ENCODE assay signal across 1 cellular context in the genomic region with DNA sequence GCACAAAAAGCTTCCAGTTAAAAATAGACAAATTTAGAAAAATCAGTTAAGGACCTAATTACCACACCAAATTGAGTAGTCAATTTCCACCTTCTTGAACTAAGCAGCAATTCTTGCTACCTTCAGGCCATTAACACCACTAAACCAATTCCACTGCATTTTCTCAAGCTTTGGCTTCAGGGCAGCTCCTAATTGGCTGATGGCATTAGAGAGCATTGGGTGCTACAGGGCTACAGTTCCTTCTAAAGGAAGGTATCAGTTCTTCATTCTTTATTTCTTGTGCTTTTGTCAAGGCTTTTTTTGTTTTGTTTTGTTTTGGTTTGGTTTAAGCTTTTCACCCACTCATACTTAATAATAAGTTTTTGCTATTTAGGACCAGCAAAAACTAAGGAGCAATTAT.
TF ChIP-seq lines count a peak whose summit lies in the region.

No MANE protein-coding gene starts in this region.

TF ChIP-seq in WTC11, 78 proteins besides CTCF, POLR2A, EP300 and RAD21 (continued from another document):
- no peak for TF ChIP-seq USF2 (CRISPR knock-in tag; IDR thresholded peaks at IDR 0.05)
- TF ChIP-seq ZNF425 (CRISPR knock-in tag; conservative IDR thresholded peaks at IDR 0.05): no peak
